In the genomic region with DNA sequence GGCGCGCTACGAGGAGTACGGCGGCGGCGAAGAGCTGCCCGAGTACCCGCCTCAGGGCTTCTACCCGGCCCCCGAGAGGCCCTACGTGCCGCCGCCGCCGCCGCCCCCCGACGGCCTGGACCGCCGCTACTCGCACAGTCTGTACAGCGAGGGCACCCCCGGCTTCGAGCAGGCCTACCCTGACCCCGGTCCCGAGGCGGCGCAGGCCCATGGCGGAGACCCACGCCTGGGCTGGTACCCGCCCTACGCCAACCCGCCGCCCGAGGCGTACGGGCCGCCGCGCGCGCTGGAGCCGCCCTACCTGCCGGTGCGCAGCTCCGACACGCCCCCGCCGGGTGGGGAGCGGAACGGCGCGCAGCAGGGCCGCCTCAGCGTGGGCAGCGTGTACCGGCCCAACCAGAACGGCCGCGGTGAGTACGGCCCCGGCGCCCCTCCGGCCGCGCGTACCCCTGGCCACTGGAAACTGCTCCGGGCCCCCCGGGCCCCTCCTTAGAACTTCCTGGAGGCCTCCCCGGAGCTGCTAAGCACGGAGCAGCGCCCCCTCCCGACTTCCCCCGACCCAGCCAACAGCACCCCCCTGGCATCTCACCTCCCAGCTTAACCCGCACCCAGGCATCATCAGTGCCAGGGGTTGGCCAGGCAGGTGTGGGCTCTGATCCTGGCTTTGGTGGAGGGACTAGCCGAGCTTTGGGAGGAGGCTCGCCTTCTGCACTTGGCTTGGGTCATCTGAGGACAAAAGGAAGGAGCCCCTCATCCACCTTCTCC, we compare ENCODE assay signal across 8 cellular contexts. TPM values are rescaled to one million over a fixed set of nuclear protein-coding genes. Genes with fewer than 3 reads are reported as not detected.
DNase-seq lines count a peak whose midpoint lies in the region; ATAC-seq lines count a peak whose summit lies in the region.

No MANE protein-coding gene starts in this region.

- H3K9me3 Mint-ChIP-seq in activated CD4-positive, alpha-beta T cell treated with anti-CD3 and anti-CD28 coated beads, Interleukin-2, amount 10 ng/mL, durations not matched to agents 24 days and 14 days, result no peaks in the 10 kb centered on the region
- H3K9me3 Mint-ChIP-seq in dendritic cell treated with granulocyte-macrophage colony-stimulating factor and Interleukin-4, amounts not matched to agents 40 ng/mL and 50 ng/mL, for 4 days, result no peaks in the 10 kb centered on the region

- H3K27ac Mint-ChIP-seq in activated CD4-positive, alpha-beta T cell treated with anti-CD3 and anti-CD28 coated beads, Interleukin-2, amount 10 ng/mL, durations not matched to agents 24 days and 14 days, result peak overlapping the region; percentile 51
- no peak overlapping the region for H3K27ac Mint-ChIP-seq in dendritic cell treated with granulocyte-macrophage colony-stimulating factor and Interleukin-4, amounts not matched to agents 40 ng/mL and 50 ng/mL, for 4 days

- peak overlapping the region; percentile 84 for H3K4me3 Mint-ChIP-seq in activated CD4-positive, alpha-beta T cell treated with anti-CD3 and anti-CD28 coated beads, Interleukin-2, amount 10 ng/mL, durations not matched to agents 24 days and 14 days
- peak overlapping the region; percentile 60 for H3K4me3 Mint-ChIP-seq in dendritic cell treated with granulocyte-macrophage colony-stimulating factor and Interleukin-4, amounts not matched to agents 40 ng/mL and 50 ng/mL, for 4 days

- intact Hi-C loops in activated CD4-positive, alpha-beta T cell treated with anti-CD3 and anti-CD28 coated beads, Interleukin-2, amount 10 ng/mL, durations not matched to agents 24 days and 14 days (cut with micrococcal nuclease), result loop anchor here (1.0 kb wide), 2 partner anchors 37 to 67 kb away; a partner anchor contains a TSS
- intact Hi-C loops in dendritic cell treated with granulocyte-macrophage colony-stimulating factor and Interleukin-4, amounts not matched to agents 40 ng/mL and 50 ng/mL, for 4 days (cut with micrococcal nuclease), result no loop called here

- H3K36me3 Mint-ChIP-seq in activated CD4-positive, alpha-beta T cell treated with anti-CD3 and anti-CD28 coated beads, Interleukin-2, amount 10 ng/mL, durations not matched to agents 24 days and 14 days (ENCODE audit: low read depth), result no peaks in the 10 kb centered on the region
- no peaks in the 10 kb centered on the region for H3K36me3 Mint-ChIP-seq in dendritic cell treated with granulocyte-macrophage colony-stimulating factor and Interleukin-4, amounts not matched to agents 40 ng/mL and 50 ng/mL, for 4 days (ENCODE audit: low read depth)

- H3K27me3 Mint-ChIP-seq in activated CD4-positive, alpha-beta T cell treated with anti-CD3 and anti-CD28 coated beads, Interleukin-2, amount 10 ng/mL, durations not matched to agents 24 days and 14 days, result peaks cover 6% of the 10 kb centered on the region
- peaks cover 64% of the 10 kb centered on the region for H3K27me3 Mint-ChIP-seq in dendritic cell treated with granulocyte-macrophage colony-stimulating factor and Interleukin-4, amounts not matched to agents 40 ng/mL and 50 ng/mL, for 4 days

- DNase-seq in EL, result peak; percentile 65
- DNase-seq in NCI-H1092 treated with DMSO at 0.1 percent for 48 hours (lab: John Stamatoyannopoulos, UW), result peak; percentile 24
- peak; percentile 93 for DNase-seq in activated CD4-positive, alpha-beta T cell treated with anti-CD3 and anti-CD28 coated beads, Interleukin-2, amount 10 ng/mL, durations not matched to agents 24 days and 14 days
- peak; percentile 27 to 51 for DNase-seq in lung microvascular endothelial cell (ENCODE audit: low read depth in 2 of 2)
- peak; percentile 68 for DNase-seq in stimulated activated CD8-positive, alpha-beta memory T cell treated with anti-CD3 and anti-CD28 coated beads, Interleukin-12 subunit alpha, Interleukin-12 subunit beta, amount 100 ng/mL, for 4 hours (ENCODE audit: low read depth)
- no peak for DNase-seq in NK-92 treated with Interleukin-12 subunit alpha and Interleukin-12 subunit beta, amount 100 ng/mL, for 24 hours (lab: John Stamatoyannopoulos, UW)

- no peak for ATAC-seq in GM21528 (IDR thresholded peaks at IDR 0.05; ENCODE audit: low FRiP score, unreplicated experiment)

- peaks cover 39% of the 10 kb centered on the region for H3K4me1 Mint-ChIP-seq in activated CD4-positive, alpha-beta T cell treated with anti-CD3 and anti-CD28 coated beads, Interleukin-2, amount 10 ng/mL, durations not matched to agents 24 days and 14 days
- peaks cover 40% of the 10 kb centered on the region for H3K4me1 Mint-ChIP-seq in dendritic cell treated with granulocyte-macrophage colony-stimulating factor and Interleukin-4, amounts not matched to agents 40 ng/mL and 50 ng/mL, for 4 days (ENCODE audit: low read depth)

RNA-seq across cellular contexts. Expression of a gene that starts 1.4 kb away (rescaled TPM):
- 0.49 and 0.88 TPM in 2 replicates for total RNA-seq in activated CD4-positive, alpha-beta T cell treated with anti-CD3 and anti-CD28 coated beads, Interleukin-2, amount 10 ng/mL, durations not matched to agents 24 days and 14 days
- total RNA-seq in lung microvascular endothelial cell, result 0.20 and 1.1 TPM in 2 replicates

RNA-seq across cellular contexts. Expression of a gene that starts 54.3 kb away (rescaled TPM):
- not detected in 2 replicates for total RNA-seq in activated CD4-positive, alpha-beta T cell treated with anti-CD3 and anti-CD28 coated beads, Interleukin-2, amount 10 ng/mL, durations not matched to agents 24 days and 14 days
- total RNA-seq in lung microvascular endothelial cell, result not detected in 2 replicates
